In the genomic region with DNA sequence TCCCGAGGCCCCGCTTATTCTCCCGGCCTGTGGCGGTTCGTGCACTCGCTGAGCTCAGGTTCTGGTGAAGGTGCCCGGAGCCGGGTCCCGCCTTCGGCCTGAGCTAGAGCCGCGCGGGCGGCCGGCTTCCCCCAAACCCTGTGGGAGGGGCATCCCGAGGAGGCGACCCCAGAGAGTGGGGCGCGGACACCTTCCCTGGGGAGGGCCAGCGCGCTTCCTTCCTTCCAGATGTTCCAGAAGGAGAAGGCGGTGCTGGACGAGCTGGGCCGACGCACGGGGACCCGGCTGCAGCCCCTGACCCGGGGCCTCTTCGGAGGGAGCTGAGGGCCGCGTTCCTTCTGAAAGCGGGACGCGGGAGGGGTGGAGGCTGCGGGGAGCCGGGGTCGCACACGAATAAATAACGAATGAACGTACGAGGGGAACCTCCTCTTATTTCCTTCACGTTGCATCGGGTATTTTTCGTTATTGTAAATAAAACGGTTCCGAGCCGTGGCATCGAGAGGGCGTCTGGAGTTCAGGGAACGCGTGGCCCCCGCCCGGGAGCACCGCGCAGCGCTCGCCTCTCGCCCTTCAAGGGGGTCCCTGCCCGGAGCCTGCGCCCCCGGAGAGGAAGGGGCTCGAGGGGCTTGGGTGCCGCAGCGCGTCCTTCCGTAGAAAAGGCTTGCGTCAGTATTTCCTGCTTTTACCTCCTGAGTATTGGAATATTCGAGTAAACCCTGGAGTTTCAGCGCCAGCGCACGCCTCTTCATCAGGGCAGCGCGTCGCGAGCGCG, we compare ENCODE assay signal across 11 cellular contexts. TPM values are rescaled to one million over a fixed set of nuclear protein-coding genes. Genes with fewer than 3 reads are reported as not detected.
DNase-seq lines count a peak whose midpoint lies in the region; ATAC-seq, FAIRE-seq and TF ChIP-seq lines count a peak whose summit lies in the region.
"Had no signal": no experiment of that assay in that cellular context is flagged by ENCODE, and none has a peak within 500 bp of the region (broad histone marks: within the 10 kb centered on the region; RNA-seq: fewer than 3 reads in every experiment).

No MANE protein-coding gene starts in this region.

- H3K4me2 ChIP-seq in DOHH2 (ENCODE audit: low read length) = peak overlapping the region; percentile 51

- H3F3A ChIP-seq in DOHH2 (ENCODE audit: control insufficient read depth, insufficient read depth) = peaks cover 6% of the 10 kb centered on the region

- TF ChIP-seq CTCF in DOHH2 (IDR thresholded peaks at IDR 0.05; ENCODE audit: low read depth, low read length, poor library complexity, severe bottlenecking) = no peak
- no peak for TF ChIP-seq CTCF in left ventricle myocardium inferior (IDR thresholded peaks at IDR 0.05; ENCODE audit: borderline replicate concordance)
- no peak for TF ChIP-seq CTCF in retinal pigment epithelial cell (conservative IDR thresholded peaks at IDR 0.05; ENCODE audit: low read depth, low read length)

- intact Hi-C loops in left ventricle myocardium inferior (cut with micrococcal nuclease) = no loop called here

- H3K27ac ChIP-seq in DOHH2 (ENCODE audit: low read depth, low read length) (no peak overlapping the region), left ventricle myocardium inferior (replicated peaks) (peak overlapping the region; percentile 86)

- H4K20me1 ChIP-seq in DOHH2 (ENCODE audit: control insufficient read depth, insufficient read depth, low read depth, low read length) = no peaks in the 10 kb centered on the region

- no peaks in the 10 kb centered on the region for H3K9me3 Mint-ChIP-seq in activated T-cell treated with anti-CD3 and anti-CD28 coated beads, Interleukin-2, amount 50 U/mL, for 72 hours

- H3K36me3 Mint-ChIP-seq in activated T-cell treated with anti-CD3 and anti-CD28 coated beads, Interleukin-2, amount 50 U/mL, for 72 hours (ENCODE audit: insufficient read depth in 2 of 2) = peaks cover 5 to 14% of the 10 kb centered on the region in 2 donors

- DNase-seq in activated T-cell treated with anti-CD3 and anti-CD28 coated beads, Interleukin-2, amount 50 U/mL, for 72 hours = no peak
- DNase-seq in left ventricle myocardium inferior = peak; percentile 38
- DNase-seq in retinal pigment epithelial cell (ENCODE audit: low read depth) = no peak
- no peak for DNase-seq in GM12892 (ENCODE audit: insufficient read length)
- DNase-seq in activated effector memory CD4-positive, alpha-beta T cell treated with Interleukin-2 at 50 U/mL for 16 hours = no peak
- DNase-seq in effector CD4-positive, alpha-beta T cell = no peak
- DNase-seq in NCI-H446 treated with DMSO at 0.1 percent for 48 hours (lab: John Stamatoyannopoulos, UW) = no peak
- DNase-seq: PC-3 had no signal

- peak overlapping the region; percentile 41; the same call in 1 of the 2 replicates for H3K4me3 ChIP-seq in DOHH2 (ENCODE audit: low read length)
- peak overlapping the region; percentile 70 for H3K4me3 ChIP-seq in left ventricle myocardium inferior
- peak overlapping the region; percentile 43 for H3K4me3 ChIP-seq in retinal pigment epithelial cell (ENCODE audit: low read length)

- FAIRE-seq in GM12892 (lab: Jason Lieb, UNC) = no peak
- FAIRE-seq: endometrium, GM19239 had no signal

- peaks cover 28% of the 10 kb centered on the region for H3K4me1 ChIP-seq in DOHH2 (ENCODE audit: control insufficient read depth, low read length)
- peaks cover 34% of the 10 kb centered on the region for H3K4me1 ChIP-seq in left ventricle myocardium inferior

- peak; percentile 31 to 37 for ATAC-seq in activated T-cell treated with anti-CD3 and anti-CD28 coated beads, Interleukin-2, amount 50 U/mL, for 72 hours (replicated peaks in 1 of 2)
- ATAC-seq: PC-3 had no signal

- H3K27ac Mint-ChIP-seq in activated T-cell treated with anti-CD3 and anti-CD28 coated beads, Interleukin-2, amount 50 U/mL, for 72 hours = no peak overlapping the region

- H3K4me1 Mint-ChIP-seq in activated T-cell treated with anti-CD3 and anti-CD28 coated beads, Interleukin-2, amount 50 U/mL, for 72 hours (ENCODE audit: low read depth) = peaks cover 11% of the 10 kb centered on the region

- TF ChIP-seq POLR2A in GM12892 (IDR thresholded peaks at IDR 0.05; ENCODE audit: low read depth, low read length) = no peak; the same call in 1 of the 2 replicates

- peak overlapping the region; percentile 70 to 75 for H3K4me3 Mint-ChIP-seq in activated T-cell treated with anti-CD3 and anti-CD28 coated beads, Interleukin-2, amount 50 U/mL, for 72 hours

- no peaks in the 10 kb centered on the region for H3K27me3 ChIP-seq in DOHH2 (ENCODE audit: control insufficient read depth, low read length)
- H3K27me3 ChIP-seq in left ventricle myocardium inferior (ENCODE audit: low read depth) = peaks cover 9% of the 10 kb centered on the region

- H3K36me3 ChIP-seq in DOHH2 (ENCODE audit: control insufficient read depth, low read length) (peaks cover 27% of the 10 kb centered on the region), left ventricle myocardium inferior (peaks cover 7% of the 10 kb centered on the region)

- no peaks in the 10 kb centered on the region for H3K9me2 ChIP-seq in DOHH2 (replicated peaks; ENCODE audit: control insufficient read depth, low read length)

- H3K79me2 ChIP-seq in DOHH2 (ENCODE audit: control insufficient read depth, low read length) = no peaks in the 10 kb centered on the region

- H3K27me3 Mint-ChIP-seq in activated T-cell treated with anti-CD3 and anti-CD28 coated beads, Interleukin-2, amount 50 U/mL, for 72 hours (ENCODE audit: low read depth) = peaks cover 5% of the 10 kb centered on the region

- H3K9me3 ChIP-seq in DOHH2 (ENCODE audit: control insufficient read depth, insufficient read depth, low read length) = no peaks in the 10 kb centered on the region
- no peaks in the 10 kb centered on the region for H3K9me3 ChIP-seq in left ventricle myocardium inferior (replicated peaks)

RNA-seq across cellular contexts. Expression of gene YBEY, which starts 11.4 kb away (rescaled TPM):
- total RNA-seq in activated T-cell treated with anti-CD3 and anti-CD28 coated beads, Interleukin-2, amount 50 U/mL, for 72 hours = 10 to 100 TPM; 22.3 to 25.7 TPM
- total RNA-seq in left ventricle myocardium inferior = 17.1 TPM
- polyA plus RNA-seq in GM12892 (2012; ENCODE audit: missing spikeins) = 21.5 TPM

RNA-seq across cellular contexts. Expression of gene MCM3AP, which starts 12.1 kb away (rescaled TPM):
- total RNA-seq in activated T-cell treated with anti-CD3 and anti-CD28 coated beads, Interleukin-2, amount 50 U/mL, for 72 hours = 100 to 1,000 TPM; 120 to 121 TPM
- total RNA-seq in left ventricle myocardium inferior = 58.8 TPM
- 47.6 TPM for polyA plus RNA-seq in GM12892 (2012; ENCODE audit: missing spikeins)

RNA-seq across cellular contexts. Expression of gene C21orf58, which starts 26.2 kb away (rescaled TPM):
- 10 to 100 TPM; 37.5 to 39.8 TPM for total RNA-seq in activated T-cell treated with anti-CD3 and anti-CD28 coated beads, Interleukin-2, amount 50 U/mL, for 72 hours
- total RNA-seq in left ventricle myocardium inferior = 1.5 TPM
- 7.1 TPM for polyA plus RNA-seq in GM12892 (2012; ENCODE audit: missing spikeins)

RNA-seq across cellular contexts. Expression of gene PCNT, which starts 26.5 kb away (rescaled TPM):
- 10 to 100 TPM; 69.6 to 83.5 TPM for total RNA-seq in activated T-cell treated with anti-CD3 and anti-CD28 coated beads, Interleukin-2, amount 50 U/mL, for 72 hours
- 36.3 TPM for total RNA-seq in left ventricle myocardium inferior
- polyA plus RNA-seq in GM12892 (2012; ENCODE audit: missing spikeins) = 22.6 TPM

Comparison
In these comparisons a context has a peak if more than half of its experiments do, and no peak if none do; other contexts are left out.
1. RNA of gene C21orf58, which starts 26.2 kb away (total RNA-seq): 37.5 to 39.8 TPM in activated T-cell treated with anti-CD3 and anti-CD28 coated beads, Interleukin-2, amount 50 U/mL, for 72 hours; 1.5 TPM in left ventricle myocardium inferior (single experiment); every median in the first group is over 10 times any median in the second.
2. Peak in every context shown above with its lines, with median percentiles within 50 percentile points of each other: H3K4me3 ChIP-seq.